24 cellular contexts compared by ENCODE assay signal in genomic region chr4:128380306-128380705, GRCh38.
DNase-seq lines count a peak whose midpoint lies in the region; ATAC-seq, FAIRE-seq and TF ChIP-seq lines count a peak whose summit lies in the region.
"Had no signal": no experiment of that assay in that cellular context is flagged by ENCODE, and none has a peak within 500 bp of the region (broad histone marks: within the 10 kb centered on the region; RNA-seq: fewer than 3 reads in every experiment).

No MANE protein-coding gene starts in this region.

- H3K9me1 ChIP-seq in IMR-90 (ENCODE audit: insufficient read depth, low read length), result peaks cover 15% of the 10 kb centered on the region

- no peak overlapping the region for H3K27ac ChIP-seq in IMR-90 (ENCODE audit: insufficient read depth, low read length)
- H3K27ac ChIP-seq in mesenchymal stem cell (ENCODE audit: low read length, poor library complexity, severe bottlenecking), result no peak overlapping the region
- no peak overlapping the region for H3K27ac ChIP-seq in colonic mucosa
- H3K27ac ChIP-seq: neutrophil, prostate gland, thoracic aorta had no signal

- no peak overlapping the region for H3K4me3 Mint-ChIP-seq in Caco-2 (ENCODE audit: unreplicated experiment)
- H3K4me3 Mint-ChIP-seq: B cell; memory B cell; stimulated activated naive CD8-positive, alpha-beta T cell treated with anti-CD3 and anti-CD28 coated beads, Interleukin-15, Interleukin-2, amounts not matched to agents 100 ng/mL and 50 ng/mL, for 24 hours had no signal

- WGBS in IMR-90 (ENCODE audit: extremely low coverage in 2 of 2, insufficient read length in 1 of 2), 2 experiments, result 100% methylated on average over 2 of the region's 4 CpGs; no CpG with 5 or more reads in 1 of the 2 experiments
- 88% methylated on average over 4 of the region's 4 CpGs for WGBS in mesenchymal stem cell

- peak overlapping the region; percentile 38; the same call in 1 of the 2 replicates for H4K5ac ChIP-seq in IMR-90 (ENCODE audit: low read depth, low read length)

- no peaks in the 10 kb centered on the region for H3K27me3 Mint-ChIP-seq in Caco-2 (ENCODE audit: insufficient read depth, unreplicated experiment)
- H3K27me3 Mint-ChIP-seq: B cell; memory B cell; stimulated activated naive CD8-positive, alpha-beta T cell treated with anti-CD3 and anti-CD28 coated beads, Interleukin-15, Interleukin-2, amounts not matched to agents 100 ng/mL and 50 ng/mL, for 24 hours had no signal

- H3K9me3 Mint-ChIP-seq in Caco-2 (ENCODE audit: unreplicated experiment), result peaks cover 33% of the 10 kb centered on the region

- peaks cover 22% of the 10 kb centered on the region for H3K4me1 Mint-ChIP-seq in Caco-2 (ENCODE audit: low read depth, unreplicated experiment)
- H3K4me1 Mint-ChIP-seq: B cell had no signal

- TF ChIP-seq POLR2A in IMR-90 (IDR thresholded peaks at IDR 0.05; ENCODE audit: low read depth, low read length), result no peak

- peaks cover 21% of the 10 kb centered on the region; the same call in 1 of the 2 replicates for H3K9me3 ChIP-seq in Caco-2
- peaks cover 2% of the 10 kb centered on the region; the same call in 1 of the 2 replicates for H3K9me3 ChIP-seq in IMR-90 (ENCODE audit: control insufficient read depth, insufficient read depth, low read length)
- H3K9me3 ChIP-seq in mesenchymal stem cell (ENCODE audit: control insufficient read depth, low read length), result peaks cover 14% of the 10 kb centered on the region
- no peaks in the 10 kb centered on the region for H3K9me3 ChIP-seq in colonic mucosa
- H3K9me3 ChIP-seq: neutrophil, prostate gland, thoracic aorta had no signal

- H3K9ac ChIP-seq in IMR-90 (ENCODE audit: low read depth, low read length), result no peak overlapping the region
- H3K9ac ChIP-seq in mesenchymal stem cell (ENCODE audit: low read length), result no peak overlapping the region
- no peak overlapping the region for H3K9ac ChIP-seq in colonic mucosa (ENCODE audit: low read depth in 2 of 2, low read length in 2 of 2)

- H3K18ac ChIP-seq in IMR-90 (ENCODE audit: low read depth, low read length) (peak overlapping the region; percentile 50; the same call in 1 of the 2 replicates), mesenchymal stem cell (ENCODE audit: low read depth in 1 of 2, low read length in 2 of 2) (peak overlapping the region; percentile 5 to 79)

- peak overlapping the region; percentile 2 for H2BK20ac ChIP-seq in IMR-90 (ENCODE audit: low read depth, low read length)

- intact Hi-C loops in Caco-2 (cut with micrococcal nuclease; ENCODE audit: unreplicated experiment), result no loop called here
- intact Hi-C loops in IMR-90 (cut with micrococcal nuclease), result loop anchor here (10.0 kb wide), 2 partner anchors 174 to 714 kb away; partner anchors contain the start of genes C4orf33 and SCLT1
- intact Hi-C loops in colonic mucosa (cut with DNase I), result loop anchor here (10.0 kb wide), 2 partner anchors 96 to 174 kb away; partner anchors contain the start of gene PGRMC2

- H4K20me1 ChIP-seq in IMR-90 (ENCODE audit: insufficient read depth, low read length), result no peaks in the 10 kb centered on the region

- H3K23ac ChIP-seq in IMR-90 (ENCODE audit: low read depth, low read length) (no peak overlapping the region), mesenchymal stem cell (ENCODE audit: low read length in 2 of 2) (no peak overlapping the region)

- H4K8ac ChIP-seq in IMR-90 (ENCODE audit: low read depth in 2 of 2, low read length in 2 of 2) (peak overlapping the region; percentile 11 to 32; a peak in 3 of 4 replicates), mesenchymal stem cell (ENCODE audit: low read length) (peak overlapping the region; percentile 59)

- peak overlapping the region; percentile 49 to 87 for H2BK12ac ChIP-seq in mesenchymal stem cell (ENCODE audit: low read length in 2 of 2)

- no peak overlapping the region for H3K4me3 ChIP-seq in Caco-2 (ENCODE audit: low read depth, low read length)
- H3K4me3 ChIP-seq in IMR-90 (ENCODE audit: insufficient read depth, low read depth, low read length), result no peak overlapping the region
- H3K4me3 ChIP-seq in bronchial epithelial cell (ENCODE audit: low read depth, low read length), result no peak overlapping the region
- no peak overlapping the region for H3K4me3 ChIP-seq in mesenchymal stem cell (ENCODE audit: insufficient read depth in 1 of 2, low read depth in 1 of 2, low read length in 2 of 2)
- H3K4me3 ChIP-seq in colonic mucosa, result no peak overlapping the region
- H3K4me3 ChIP-seq: HAP-1, prostate gland, thoracic aorta had no signal

- H2BK5ac ChIP-seq in IMR-90 (ENCODE audit: low read depth, low read length, poor library complexity, severe bottlenecking), result no peak overlapping the region
- H2BK5ac ChIP-seq in mesenchymal stem cell (ENCODE audit: low read depth, low read length, poor library complexity, severe bottlenecking), result no peak overlapping the region

- H2BK120ac ChIP-seq in IMR-90 (ENCODE audit: low read depth, low read length), result peak overlapping the region; percentile 58
- peak overlapping the region; percentile 2 for H2BK120ac ChIP-seq in mesenchymal stem cell (ENCODE audit: low read depth, low read length)

- H3K14ac ChIP-seq in IMR-90 (replicated peaks; ENCODE audit: low read depth, low read length), result peak overlapping the region; percentile 64
- H3K14ac ChIP-seq in mesenchymal stem cell (ENCODE audit: low read length in 2 of 2), result no peak overlapping the region

- H3K36me3 Mint-ChIP-seq in Caco-2 (ENCODE audit: insufficient read depth, unreplicated experiment), result peaks cover 5% of the 10 kb centered on the region

- H2AK9ac ChIP-seq in IMR-90 (replicated peaks; ENCODE audit: low read depth, low read length, poor library complexity), result no peak overlapping the region

- dilution Hi-C loops in IMR-90 (cut with HindIII; ENCODE audit: low sequenced_read_pairs, unreplicated experiment), result no loop called here

- H2AFZ ChIP-seq in IMR-90 (replicated peaks; ENCODE audit: low read length, poor library complexity) (no peak overlapping the region), mesenchymal stem cell (ENCODE audit: low read depth, low read length) (no peak overlapping the region)

- CTCF ChIA-PET in Caco-2 (lab: Charles Lee), result no interaction called here
- CTCF ChIA-PET in IMR-90 (lab: Yijun Ruan, JAX), result interaction anchor here (0.5 to 1.0 kb wide), 5 partner anchors 57 to 224 kb away, joined by 3 read pairs; no protein-coding TSS in a partner anchor

- BruUV-seq in Caco-2 (replicated peaks; lab: Mats Ljungman, UMichigan) (no TSS peak), IMR-90 (replicated peaks; lab: Mats Ljungman, UMichigan) (no TSS peak)

- H3K4ac ChIP-seq in IMR-90 (ENCODE audit: low read depth, low read length), result peak overlapping the region; percentile 46
- H3K4ac ChIP-seq in mesenchymal stem cell (ENCODE audit: low read depth in 1 of 2, low read length in 2 of 2), result peak overlapping the region in 1 of 2 experiments; percentile 17

- no peak for TF ChIP-seq RAD21 in IMR-90 (IDR thresholded peaks at IDR 0.05; ENCODE audit: low read length)

- H2AK5ac ChIP-seq in IMR-90 (ENCODE audit: low read depth, low read length), result peak overlapping the region; percentile 63; the same call in 1 of the 2 replicates
- H2AK5ac ChIP-seq in mesenchymal stem cell (ENCODE audit: low read length, severe bottlenecking), result peak overlapping the region; percentile 67

- peak overlapping the region; percentile 67 for H3K27ac Mint-ChIP-seq in Caco-2 (ENCODE audit: unreplicated experiment)
- H3K27ac Mint-ChIP-seq: B cell; memory B cell; stimulated activated naive CD8-positive, alpha-beta T cell treated with anti-CD3 and anti-CD28 coated beads, Interleukin-15, Interleukin-2, amounts not matched to agents 100 ng/mL and 50 ng/mL, for 24 hours had no signal

- DNase-seq in Caco-2, result no peak
- no peak for DNase-seq in IMR-90
- DNase-seq in bronchial epithelial cell (ENCODE audit: low read depth), result peak; percentile 45
- no peak for DNase-seq in mesenchymal stem cell
- no peak for DNase-seq in colonic mucosa
- no peak for DNase-seq in NCI-H1105 (lab: John Stamatoyannopoulos, UW)
- DNase-seq in NCI-H1417 (lab: John Stamatoyannopoulos, UW), result no peak
- DNase-seq in C1 segment of cervical spinal cord (lab: John Stamatoyannopoulos, UW), result no peak
- DNase-seq: activated CD8-positive, alpha-beta memory T cell treated with anti-CD3 and anti-CD28 coated beads, Interleukin-2, amount 50 U/mL, for 4 hours; activated naive CD4-positive, alpha-beta T cell treated with anti-CD3 and anti-CD28 coated beads, Interleukin-2, amount 50 U/mL, for 16 hours; amniotic stem cell; effector CD8-positive, alpha-beta T cell; GDM1; T-helper 1 cell had no signal

- no peaks in the 10 kb centered on the region for H3K79me1 ChIP-seq in IMR-90 (ENCODE audit: low read depth in 1 of 2, low read length in 2 of 2)
- peaks cover 1% of the 10 kb centered on the region for H3K79me1 ChIP-seq in mesenchymal stem cell (replicated peaks; ENCODE audit: low read length, poor library complexity, severe bottlenecking)

- H2BK15ac ChIP-seq in IMR-90 (ENCODE audit: low read depth, low read length) (no peak overlapping the region; the same call in 2 of the 3 replicates), mesenchymal stem cell (ENCODE audit: low read depth, poor library complexity, severe bottlenecking) (no peak overlapping the region)

- H4K91ac ChIP-seq in IMR-90 (ENCODE audit: insufficient read depth, low read depth, low read length) (peak overlapping the region; percentile 64), mesenchymal stem cell (ENCODE audit: low read length) (peak overlapping the region; percentile 85)

- H3K4me2 ChIP-seq in IMR-90 (ENCODE audit: low read depth, low read length) (no peak overlapping the region), mesenchymal stem cell (ENCODE audit: low read length, poor library complexity, severe bottlenecking) (no peak overlapping the region)

- POLR2A ChIA-PET in Caco-2 (lab: Charles Lee), result no interaction called here
- POLR2A ChIA-PET in IMR-90 (lab: Charles Lee; ENCODE audit: unreplicated experiment), result no interaction called here

- H3K36me3 ChIP-seq in Caco-2 (ENCODE audit: control insufficient read depth, insufficient read depth, low read length) (no peaks in the 10 kb centered on the region), IMR-90 (ENCODE audit: control insufficient read depth, insufficient read depth, low read length) (no peaks in the 10 kb centered on the region), bronchial epithelial cell (ENCODE audit: control insufficient read depth, insufficient read depth, low read length) (no peaks in the 10 kb centered on the region), mesenchymal stem cell (ENCODE audit: control insufficient read depth in 1 of 2, insufficient read depth in 2 of 2, low read depth in 1 of 2, low read length in 2 of 2) (peaks cover 0 to 5% of the 10 kb centered on the region in 2 experiments), colonic mucosa (no peaks in the 10 kb centered on the region)
- H3K36me3 ChIP-seq: HAP-1, neutrophil, prostate gland, thoracic aorta had no signal

- FAIRE-seq in bronchial epithelial cell (lab: Jason Lieb, UNC), result no peak
- FAIRE-seq: colon, frontal cortex had no signal

- H3K56ac ChIP-seq in IMR-90 (ENCODE audit: extremely low read depth, insufficient read depth, low read length), result no peak overlapping the region

- no peak for ATAC-seq in IMR-90 (ENCODE audit: low read depth)
- ATAC-seq: activated CD4-positive, CD25-positive, alpha-beta regulatory T cell treated with anti-CD3 and anti-CD28 coated beads, Interleukin-2, amount 50 U/mL, for 24 hours had no signal

- TF ChIP-seq CTCF in Caco-2 (IDR thresholded peaks at IDR 0.05; ENCODE audit: insufficient read depth in 1 of 2, low read depth in 1 of 2, low read length in 1 of 2, severe bottlenecking in 1 of 2, unreplicated experiment in 1 of 2) (no peak), IMR-90 (conservative IDR thresholded peaks at IDR 0.05; ENCODE audit: low read depth, low read length) (no peak), bronchial epithelial cell (IDR thresholded peaks at IDR 0.05; ENCODE audit: insufficient read depth, low read length, severe bottlenecking) (no peak), colonic mucosa (IDR thresholded peaks at IDR 0.05) (no peak)

- H3K27me3 ChIP-seq in Caco-2 (replicated peaks; ENCODE audit: control insufficient read depth, insufficient read depth, low read length) (no peaks in the 10 kb centered on the region), IMR-90 (ENCODE audit: control insufficient read depth, insufficient read depth, low read length) (no peaks in the 10 kb centered on the region), bronchial epithelial cell (ENCODE audit: control insufficient read depth, insufficient read depth, low read length) (no peaks in the 10 kb centered on the region), mesenchymal stem cell (ENCODE audit: control insufficient read depth in 1 of 2, insufficient read depth in 1 of 2, low read length in 2 of 2) (no peaks in the 10 kb centered on the region), colonic mucosa (no peaks in the 10 kb centered on the region)
- H3K27me3 ChIP-seq: neutrophil had no signal

- H3K4me1 ChIP-seq in Caco-2, result peaks cover 29% of the 10 kb centered on the region
- H3K4me1 ChIP-seq in IMR-90 (ENCODE audit: control insufficient read depth, insufficient read depth, low read length), result peaks cover 13% of the 10 kb centered on the region
- H3K4me1 ChIP-seq in mesenchymal stem cell (ENCODE audit: control insufficient read depth, insufficient read depth, low read depth, low read length), result peaks cover 4% of the 10 kb centered on the region
- no peaks in the 10 kb centered on the region for H3K4me1 ChIP-seq in colonic mucosa
- H3K4me1 ChIP-seq: prostate gland had no signal

- in situ Hi-C loops in IMR-90 (cut with MboI; ENCODE audit: low sequenced_read_pairs), result no loop called here
